8 cellular contexts compared by ENCODE assay signal in genomic region chr17:68019675-68020450, GRCh38. TPM values are rescaled to one million over a fixed set of nuclear protein-coding genes. Genes with fewer than 3 reads are reported as not detected.
DNase-seq lines count a peak whose midpoint lies in the region; ATAC-seq and TF ChIP-seq lines count a peak whose summit lies in the region.

No MANE protein-coding gene starts in this region.

- no peaks in the 10 kb centered on the region for H3K36me3 ChIP-seq in spleen

- H3K4me1 Mint-ChIP-seq in activated B cell treated with CpG ODN at 0.5 μM for 24 hours: peaks cover 14% of the 10 kb centered on the region

- intact Hi-C loops in activated B cell treated with CpG ODN at 0.5 μM for 24 hours (cut with micrococcal nuclease) (loop anchor here (1.0 to 5.0 kb wide), 5 partner anchors 15 to 492 kb away; partner anchors contain the start of genes KPNA2, PRKAR1A and WIPI1), spleen (cut with DNase I; ENCODE audit: low total_unique reads) (no loop called here)

- peak in 1 of 3 donors; percentile 48 for TF ChIP-seq POLR2A in spleen (IDR thresholded peaks at IDR 0.05)

- H3K27ac ChIP-seq in spleen: peak overlapping the region; percentile 78 to 88 (median 83)

- 1 to 7% (median 2%) methylated on average over 23 to 54 of the region's 54 CpGs for WGBS in spleen, 5 donors

- peak overlapping the region; percentile 90 for H3K4me3 Mint-ChIP-seq in activated B cell treated with CpG ODN at 0.5 μM for 24 hours

- peaks cover 2% of the 10 kb centered on the region for H3K27me3 Mint-ChIP-seq in activated B cell treated with CpG ODN at 0.5 μM for 24 hours

- CTCF ChIA-PET in activated B cell treated with CpG ODN at 0.5 μM for 24 hours (lab: Charles Lee): interaction anchor here (0.9 to 1.8 kb wide), 3 partner anchors 9 to 427 kb away, joined by 3 to 7 read pairs (median 5); partner anchors contain the start of gene KPNA2

- peaks cover 4% of the 10 kb centered on the region for H3K36me3 Mint-ChIP-seq in activated B cell treated with CpG ODN at 0.5 μM for 24 hours (ENCODE audit: low read depth)

- no peaks in the 10 kb centered on the region for H3K9me3 Mint-ChIP-seq in activated B cell treated with CpG ODN at 0.5 μM for 24 hours

- POLR2A ChIA-PET in activated B cell treated with CpG ODN at 0.5 μM for 24 hours (lab: Charles Lee): interaction anchor here (0.5 to 2.0 kb wide), 12 partner anchors 16 to 437 kb away, joined by 3 to 19 read pairs (median 4); partner anchors contain the start of genes C17orf58 and KPNA2

- peak; percentile 98 for DNase-seq in AG20443 (ENCODE audit: low spot score)
- peak; percentile 95 for DNase-seq in NCI-H2227 treated with DMSO at 0.1 percent for 48 hours (lab: John Stamatoyannopoulos, UW)
- peak; percentile 99 for DNase-seq in activated B cell treated with CpG ODN at 0.5 μM for 24 hours
- DNase-seq in central memory CD4-positive, alpha-beta T cell: peak; percentile 94
- DNase-seq in inferior parietal cortex (ENCODE audit: extremely low spot score): peak; percentile 97
- DNase-seq in spleen: peak; percentile 98

- H3K9me3 ChIP-seq in spleen: no peaks in the 10 kb centered on the region

- peak overlapping the region; percentile 49 to 69 (median 60) for H3K4me3 ChIP-seq in spleen

- peaks cover 0 to 29% (median 11%) of the 10 kb centered on the region in 6 donors for H3K4me1 ChIP-seq in spleen

- TF ChIP-seq CTCF in activated B cell treated with CpG ODN at 0.5 μM for 24 hours (IDR thresholded peaks at IDR 0.05) (no peak), spleen (IDR thresholded peaks at IDR 0.05 in 8 of 11, conservative IDR thresholded peaks at IDR 0.05 in 3 of 11) (peak; percentile 51 to 84 (median 74))

- ATAC-seq in GM19023 (IDR thresholded peaks at IDR 0.05; ENCODE audit: unreplicated experiment): peak; percentile 87
- ATAC-seq in HG03196 (IDR thresholded peaks at IDR 0.05; ENCODE audit: unreplicated experiment): peak; percentile 98
- ATAC-seq in activated B cell treated with CpG ODN at 0.5 μM for 24 hours (ENCODE audit: low read depth): peak; percentile 90

- no peaks in the 10 kb centered on the region for H3K27me3 ChIP-seq in spleen (replicated peaks in 1 of 7)

- peak overlapping the region; percentile 90 for H3K27ac Mint-ChIP-seq in activated B cell treated with CpG ODN at 0.5 μM for 24 hours

RNA-seq across cellular contexts. Expression of gene KPNA2, which starts 15.7 kb away (rescaled TPM):
- 49.5 and 49.9 TPM in 2 replicates for total RNA-seq in activated B cell treated with CpG ODN at 0.5 μM for 24 hours
- total RNA-seq in spleen: 10 to 100 TPM; 22.1 to 49.2 (median 38.5) TPM
- 10 to 100 TPM; 12.4 to 32.5 (median 31.4) TPM for polyA plus RNA-seq in spleen

RNA-seq across cellular contexts. Expression of gene C17orf58, which starts 23.6 kb away (rescaled TPM):
- total RNA-seq in activated B cell treated with CpG ODN at 0.5 μM for 24 hours: 3.5 and 4.3 TPM in 2 replicates
- 1 to 10 TPM; 2.5 to 9.3 (median 6.5) TPM for total RNA-seq in spleen
- polyA plus RNA-seq in spleen: 1 to 10 TPM; 4.7 to 8.2 (median 6.7) TPM

Comparison
In these comparisons a context has a peak if more than half of its experiments do, and no peak if none do; other contexts are left out.
1. Peak in every context shown above with its lines: DNase-seq, ATAC-seq, H3K4me3 ChIP-seq and H3K27ac ChIP-seq.